Comparison of ENCODE assay signal across 9 cellular contexts in genomic region chr21:46185717-46186116, GRCh38. TPM values are rescaled to one million over a fixed set of nuclear protein-coding genes. Genes with fewer than 3 reads are reported as not detected.
DNase-seq lines count a peak whose midpoint lies in the region; ATAC-seq and TF ChIP-seq lines count a peak whose summit lies in the region.
"Had no signal": no experiment of that assay in that cellular context is flagged by ENCODE, and none has a peak within 500 bp of the region (broad histone marks: within the 10 kb centered on the region; RNA-seq: fewer than 3 reads in every experiment).

No MANE protein-coding gene starts in this region.

- no peak for DNase-seq in GM12864 (ENCODE audit: low read depth)
- peak in 2 of 3 donors; percentile 12 to 40 for DNase-seq in Peyer's patch
- no peak for DNase-seq in sigmoid colon
- no peak for DNase-seq in NCI-H1105 (lab: John Stamatoyannopoulos, UW)
- DNase-seq: activated gamma-delta T cell treated with Interleukin-2 at 50 U/mL for 16 hours had no signal

- TF ChIP-seq POLR2A in Peyer's patch (IDR thresholded peaks at IDR 0.05) = no peak
- TF ChIP-seq POLR2A in sigmoid colon (IDR thresholded peaks at IDR 0.05) = no peak

- ATAC-seq in HG03457 (IDR thresholded peaks at IDR 0.05; ENCODE audit: unreplicated experiment) = no peak
- no peak for ATAC-seq in GM18511 (IDR thresholded peaks at IDR 0.05; ENCODE audit: unreplicated experiment)

- H3K27me3 ChIP-seq in Peyer's patch (no peaks in the 10 kb centered on the region), endocrine pancreas (ENCODE audit: control insufficient read depth, insufficient read depth, low read length) (no peaks in the 10 kb centered on the region), sigmoid colon (peaks cover 0 to 9% (median 0%) of the 10 kb centered on the region in 3 donors)

- H3K4me1 ChIP-seq in Peyer's patch (peaks cover 0 to 6% (median 0%) of the 10 kb centered on the region in 4 donors), endocrine pancreas (ENCODE audit: control insufficient read depth, insufficient read depth, low read length) (no peaks in the 10 kb centered on the region), sigmoid colon (peaks cover 0 to 31% (median 26%) of the 10 kb centered on the region in 4 donors)

- 81% methylated on average over 7 of the region's 7 CpGs for WGBS in sigmoid colon, 2 donors

- H3K4me3 ChIP-seq in GM12864 (ENCODE audit: low read depth, low read length) = peak overlapping the region; percentile 56; the same call in 1 of the 2 replicates
- no peak overlapping the region for H3K4me3 ChIP-seq in Peyer's patch
- peak overlapping the region; percentile 79 for H3K4me3 ChIP-seq in endocrine pancreas (ENCODE audit: control insufficient read depth, insufficient read depth, low read length)
- peak overlapping the region in 1 of 4 donors; percentile 73 for H3K4me3 ChIP-seq in sigmoid colon

- intact Hi-C loops in sigmoid colon (cut with DNase I) = no loop called here

- no peaks in the 10 kb centered on the region for H3K36me3 ChIP-seq in Peyer's patch
- no peaks in the 10 kb centered on the region for H3K36me3 ChIP-seq in endocrine pancreas (ENCODE audit: control insufficient read depth, insufficient read depth, low read length)
- peaks cover 0 to 17% (median 0%) of the 10 kb centered on the region in 4 donors for H3K36me3 ChIP-seq in sigmoid colon

- no peaks in the 10 kb centered on the region for H3K9me3 ChIP-seq in Peyer's patch
- H3K9me3 ChIP-seq in endocrine pancreas (ENCODE audit: control insufficient read depth, low read length) = no peaks in the 10 kb centered on the region
- H3K9me3 ChIP-seq in sigmoid colon = no peaks in the 10 kb centered on the region

- H3K27ac ChIP-seq in Peyer's patch (no peak overlapping the region), sigmoid colon (peak overlapping the region; percentile 75 to 95 (median 80))

- no peak for TF ChIP-seq EP300 in sigmoid colon (IDR thresholded peaks at IDR 0.05)

- no peak for TF ChIP-seq CTCF in GM12864 (IDR thresholded peaks at IDR 0.05; ENCODE audit: low read depth, low read length, missing control alignments)
- TF ChIP-seq CTCF in Peyer's patch (IDR thresholded peaks at IDR 0.05) = no peak
- no peak for TF ChIP-seq CTCF in sigmoid colon (IDR thresholded peaks at IDR 0.05)

- H3K9ac ChIP-seq in endocrine pancreas (ENCODE audit: control insufficient read depth, insufficient read depth, low read length) = no peak overlapping the region

RNA-seq across cellular contexts. Expression of gene SPATC1L, which starts 1.5 kb away (rescaled TPM):
- total RNA-seq in Peyer's patch (10 to 100 TPM in 1 of 4 donors, 1 to 10 TPM in 3; 1.1 to 13.2 (median 2.6) TPM), sigmoid colon (10 to 100 TPM in 1 of 4 donors, 1 to 10 TPM in 2, under 1 TPM in 1; 0.95 to 18.3 (median 7.1) TPM)
- 10 to 100 TPM in 1 of 3 donors, 1 to 10 TPM in 2; 3.2 to 11.0 (median 7.8) TPM for polyA plus RNA-seq in sigmoid colon

RNA-seq across cellular contexts. Expression of gene FTCD, which starts 30.3 kb away (rescaled TPM):
- 1 to 10 TPM in 1 of 4 donors, under 1 TPM in 1, not detected in 2; 0.67 to 1.0 TPM for total RNA-seq in Peyer's patch
- total RNA-seq in sigmoid colon = 1 to 10 TPM in 1 of 4 donors, not detected in 3; 1.4 TPM
- polyA plus RNA-seq in sigmoid colon = under 1 TPM in 1 of 3 donors, not detected in 2; 0.20 TPM
- total RNA-seq: pulmonary artery endothelial cell had no signal

RNA-seq across cellular contexts. Expression of gene LSS, which starts 42.9 kb away (rescaled TPM):
- total RNA-seq in Peyer's patch (100 to 1,000 TPM in 1 of 4 donors, 10 to 100 TPM in 3; 43.7 to 172 (median 66.5) TPM), sigmoid colon (10 to 100 TPM; 47.6 to 63.7 (median 57.0) TPM)
- polyA plus RNA-seq in sigmoid colon = 10 to 100 TPM; 17.4 to 78.6 (median 27.5) TPM

Comparison
In these comparisons a context has a peak if more than half of its experiments do, and no peak if none do; other contexts are left out.
1. DNase-seq: peak in Peyer's patch (2 of 3); none in GM12864 (single experiment), sigmoid colon (single experiment) and NCI-H1105 (single experiment).
2. H3K4me3 ChIP-seq: peak in GM12864 (single experiment) and endocrine pancreas (single experiment); none in Peyer's patch (0 of 4).
3. H3K27ac ChIP-seq: peak in sigmoid colon (4 of 4); none in Peyer's patch (0 of 4).